Comparison of ENCODE assay signal across 8 cellular contexts in genomic region chr10:97713828-97714400, GRCh38. TPM values are rescaled to one million over a fixed set of nuclear protein-coding genes. Genes with fewer than 3 reads are reported as not detected.
A peak's percentile ranks its signal among the peaks of the same experiment; 100 is the strongest.
DNase-seq lines count a peak whose midpoint lies in the region; ATAC-seq and TF ChIP-seq lines count a peak whose summit lies in the region.

No MANE protein-coding gene starts in this region.

- H3K9ac ChIP-seq in parathyroid adenoma (no peak overlapping the region), Karpas-422 (ENCODE audit: low read length) (no peak overlapping the region)

- H4K20me1 ChIP-seq in Karpas-422 (ENCODE audit: insufficient read depth, low read depth, low read length) = no peaks in the 10 kb centered on the region

- H3K36me3 ChIP-seq in cardiac muscle cell (no peaks in the 10 kb centered on the region), parathyroid adenoma (ENCODE audit: control insufficient read depth, insufficient read depth, low read length) (no peaks in the 10 kb centered on the region), Karpas-422 (ENCODE audit: insufficient read depth, low read length) (no peaks in the 10 kb centered on the region)

- ATAC-seq in GM19395 (IDR thresholded peaks at IDR 0.05; ENCODE audit: unreplicated experiment) = peak; percentile 81

- in situ Hi-C loops in Caki2 (cut with HindIII; ENCODE audit: low pct_unique_long_range_greater_than_20kb, low sequenced_read_pairs) = no loop called here

- peak overlapping the region; percentile 83 for H3K4me2 ChIP-seq in parathyroid adenoma (ENCODE audit: low read length)
- no peak overlapping the region for H3K4me2 ChIP-seq in Karpas-422 (ENCODE audit: low read depth, low read length, poor library complexity, severe bottlenecking)

- H3K27ac ChIP-seq in HL-60 (replicated peaks) (peak overlapping the region; percentile 47), adipose tissue (ENCODE audit: low read depth, low read length) (peak overlapping the region; percentile 78), cardiac muscle cell (peak overlapping the region; percentile 63), parathyroid adenoma (peak overlapping the region; percentile 77), Karpas-422 (ENCODE audit: low read length) (no peak overlapping the region)

- H3K4me3 ChIP-seq in HL-60 (replicated peaks; ENCODE audit: insufficient read depth, low read length) (peak overlapping the region; percentile 34), cardiac muscle cell (peak overlapping the region; percentile 37), parathyroid adenoma (ENCODE audit: low read depth, low read length) (peak overlapping the region; percentile 49), Karpas-422 (ENCODE audit: low read length) (no peak overlapping the region)

- WGBS in adipose tissue, 3 donors = 0 to 1% (median 0%) methylated on average over 54 to 69 of the region's 69 CpGs

- H3K79me2 ChIP-seq in parathyroid adenoma (no peaks in the 10 kb centered on the region), Karpas-422 (ENCODE audit: low read length) (no peaks in the 10 kb centered on the region)

- H3K27me3 ChIP-seq in HL-60 (ENCODE audit: insufficient read depth, poor library complexity, severe bottlenecking) (no peaks in the 10 kb centered on the region), cardiac muscle cell (no peaks in the 10 kb centered on the region), parathyroid adenoma (ENCODE audit: control insufficient read depth, insufficient read depth, low read length) (no peaks in the 10 kb centered on the region), Karpas-422 (ENCODE audit: low read length) (no peaks in the 10 kb centered on the region)

- no peak for TF ChIP-seq CTCF in HL-60 (IDR thresholded peaks at IDR 0.05; ENCODE audit: insufficient read depth, low read length)
- TF ChIP-seq CTCF in cardiac muscle cell (IDR thresholded peaks at IDR 0.05; ENCODE audit: low read depth, low read length) = peak; percentile 36
- TF ChIP-seq CTCF in parathyroid adenoma (IDR thresholded peaks at IDR 0.05) = peak; percentile 33

- H2AFZ ChIP-seq in parathyroid adenoma (peak overlapping the region; percentile 93), Karpas-422 (ENCODE audit: low read length) (no peak overlapping the region)

- H3K9me3 ChIP-seq in cardiac muscle cell (ENCODE audit: low read depth) = no peaks in the 10 kb centered on the region
- no peaks in the 10 kb centered on the region for H3K9me3 ChIP-seq in parathyroid adenoma (ENCODE audit: control insufficient read depth, low read length)
- no peaks in the 10 kb centered on the region for H3K9me3 ChIP-seq in Karpas-422 (ENCODE audit: low read length)

- H3K4me1 ChIP-seq in cardiac muscle cell (ENCODE audit: low read depth) (peaks cover 11% of the 10 kb centered on the region), parathyroid adenoma (peaks cover 2% of the 10 kb centered on the region), Karpas-422 (ENCODE audit: low read length) (no peaks in the 10 kb centered on the region)

- no peaks in the 10 kb centered on the region for H3K9me2 ChIP-seq in Karpas-422 (replicated peaks; ENCODE audit: insufficient read depth, low read length)

- DNase-seq in Caki2 (ENCODE audit: low read depth) = peak; percentile 80
- peak; percentile 63 to 69 for DNase-seq in HL-60 (ENCODE audit: low read depth in 1 of 2, low spot score in 1 of 2)
- peak; percentile 19 for DNase-seq in SHP77 treated with DMSO at 0.1 percent for 48 hours (lab: John Stamatoyannopoulos, UW)
- peak; percentile 75 for DNase-seq in cardiac muscle cell (ENCODE audit: low read depth in 1 of 2, low spot score in 1 of 2)
- DNase-seq in Karpas-422 = no peak

RNA-seq across cellular contexts. Expression of gene MARVELD1, which starts 0.4 kb away (rescaled TPM):
- 58.1 and 60.8 TPM in 2 replicates for total RNA-seq in Caki2 (2014; rRNA removed; shearing (Covaris generic); ENCODE audit: low replicate concordance)
- 10 to 100 TPM in 1 of 3 donors, 1 to 10 TPM in 2; 4.5 to 29.9 (median 8.7) TPM for polyA plus RNA-seq in adipose tissue
- total RNA-seq in cardiac muscle cell = 35.2 and 38.3 TPM in 2 replicates
- polyA plus RNA-seq in cardiac muscle cell = 41.7 and 55.5 TPM in 2 replicates
- total RNA-seq in Karpas-422 (2014; rRNA removed; shearing (Covaris generic); ENCODE audit: low replicate concordance) = not detected in 2 replicates

RNA-seq across cellular contexts. Expression of gene ZFYVE27, which starts 23.0 kb away (rescaled TPM):
- total RNA-seq in Caki2 (2014; rRNA removed; shearing (Covaris generic); ENCODE audit: low replicate concordance) = 18.9 and 30.5 TPM in 2 replicates
- polyA plus RNA-seq in adipose tissue = 10 to 100 TPM; 13.5 to 16.4 (median 14.6) TPM
- 39.1 and 59.8 TPM in 2 replicates for total RNA-seq in cardiac muscle cell
- 50.7 and 52.8 TPM in 2 replicates for polyA plus RNA-seq in cardiac muscle cell
- 16.9 and 19.6 TPM in 2 replicates for total RNA-seq in Karpas-422 (2014; rRNA removed; shearing (Covaris generic); ENCODE audit: low replicate concordance)

RNA-seq across cellular contexts. Expression of gene AVPI1, which starts 26.9 kb away (rescaled TPM):
- total RNA-seq in Caki2 (2014; rRNA removed; shearing (Covaris generic); ENCODE audit: low replicate concordance) = 44.0 and 46.1 TPM in 2 replicates
- polyA plus RNA-seq in adipose tissue (10 to 100 TPM in 2 of 3 donors, 1 to 10 TPM in 1; 8.5 to 38.3 (median 27.8) TPM), cardiac muscle cell (12.9 and 15.8 TPM in 2 replicates)
- 8.7 and 19.0 TPM in 2 replicates for total RNA-seq in cardiac muscle cell
- total RNA-seq in Karpas-422 (2014; rRNA removed; shearing (Covaris generic); ENCODE audit: low replicate concordance) = not detected in 2 replicates

RNA-seq across cellular contexts. Expression of gene SFRP5, which starts 57.9 kb away (rescaled TPM):
- not detected in 2 replicates for total RNA-seq in Caki2 (2014; rRNA removed; shearing (Covaris generic); ENCODE audit: low replicate concordance)
- polyA plus RNA-seq in adipose tissue = 10 to 100 TPM in 1 of 3 donors, under 1 TPM in 2; 0.11 to 86.2 (median 0.67) TPM
- 23.7 and 35.0 TPM in 2 replicates for total RNA-seq in cardiac muscle cell
- polyA plus RNA-seq in cardiac muscle cell = 29.3 and 38.2 TPM in 2 replicates
- not detected in 2 replicates for total RNA-seq in Karpas-422 (2014; rRNA removed; shearing (Covaris generic); ENCODE audit: low replicate concordance)

Comparison
In these comparisons a context has a peak if more than half of its experiments do, and no peak if none do; other contexts are left out.
1. RNA of gene MARVELD1, which starts 0.4 kb away (total RNA-seq): 58.1 to 60.8 TPM in Caki2 and 35.2 to 38.3 TPM in cardiac muscle cell; not detected in Karpas-422; every median in the first group is over 10 times any median in the second.